ENCODE assay signal across 1 cellular context in the genomic region with DNA sequence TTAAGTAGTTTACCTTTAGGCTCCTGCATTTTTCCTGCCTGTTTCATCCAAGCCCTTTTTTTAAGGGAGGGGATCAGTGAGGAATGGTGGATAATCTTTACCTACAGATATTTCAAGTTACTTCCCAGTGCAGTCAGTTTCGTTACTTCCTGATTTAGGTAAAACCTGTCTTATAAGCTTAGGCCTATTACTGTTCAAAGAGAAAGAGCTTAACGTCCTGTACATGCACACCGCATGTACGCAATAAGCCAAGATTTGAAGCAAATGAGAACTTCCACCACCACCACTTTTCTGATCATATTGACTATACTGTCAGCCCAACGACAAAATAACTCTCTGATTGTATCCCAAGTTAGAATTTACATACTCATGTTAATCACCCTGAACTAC.
TF ChIP-seq lines count a peak whose summit lies in the region.

No MANE protein-coding gene starts in this region.

TF ChIP-seq in SK-N-SH, 30 proteins besides CTCF, POLR2A, EP300 and RAD21 (continued from another document):
- TF ChIP-seq MXI1 (IDR thresholded peaks at IDR 0.05; ENCODE audit: low read depth, low read length), result no peak
- TF ChIP-seq, protein P1, sequence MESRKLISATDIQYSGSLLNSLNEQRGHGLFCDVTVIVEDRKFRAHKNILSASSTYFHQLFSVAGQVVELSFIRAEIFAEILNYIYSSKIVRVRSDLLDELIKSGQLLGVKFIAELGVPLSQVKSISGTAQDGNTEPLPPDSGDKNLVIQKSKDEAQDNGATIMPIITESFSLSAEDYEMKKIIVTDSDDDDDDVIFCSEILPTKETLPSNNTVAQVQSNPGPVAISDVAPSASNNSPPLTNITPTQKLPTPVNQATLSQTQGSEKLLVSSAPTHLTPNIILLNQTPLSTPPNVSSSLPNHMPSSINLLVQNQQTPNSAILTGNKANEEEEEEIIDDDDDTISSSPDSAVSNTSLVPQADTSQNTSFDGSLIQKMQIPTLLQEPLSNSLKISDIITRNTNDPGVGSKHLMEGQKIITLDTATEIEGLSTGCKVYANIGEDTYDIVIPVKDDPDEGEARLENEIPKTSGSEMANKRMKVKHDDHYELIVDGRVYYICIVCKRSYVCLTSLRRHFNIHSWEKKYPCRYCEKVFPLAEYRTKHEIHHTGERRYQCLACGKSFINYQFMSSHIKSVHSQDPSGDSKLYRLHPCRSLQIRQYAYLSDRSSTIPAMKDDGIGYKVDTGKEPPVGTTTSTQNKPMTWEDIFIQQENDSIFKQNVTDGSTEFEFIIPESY (IDR thresholded peaks at IDR 0.05; ENCODE audit: borderline replicate concordance, low read depth), result no peak
- no peak for TF ChIP-seq RCOR1 (IDR thresholded peaks at IDR 0.05; ENCODE audit: low read length)
- TF ChIP-seq, protein P2, sequence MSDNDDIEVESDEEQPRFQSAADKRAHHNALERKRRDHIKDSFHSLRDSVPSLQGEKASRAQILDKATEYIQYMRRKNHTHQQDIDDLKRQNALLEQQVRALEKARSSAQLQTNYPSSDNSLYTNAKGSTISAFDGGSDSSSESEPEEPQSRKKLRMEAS (IDR thresholded peaks at IDR 0.05; ENCODE audit: low read depth), result no peak
- TF ChIP-seq CHD2 (IDR thresholded peaks at IDR 0.05; ENCODE audit: low read length, partially characterized antibody), result no peak
- TF ChIP-seq, protein P3, sequence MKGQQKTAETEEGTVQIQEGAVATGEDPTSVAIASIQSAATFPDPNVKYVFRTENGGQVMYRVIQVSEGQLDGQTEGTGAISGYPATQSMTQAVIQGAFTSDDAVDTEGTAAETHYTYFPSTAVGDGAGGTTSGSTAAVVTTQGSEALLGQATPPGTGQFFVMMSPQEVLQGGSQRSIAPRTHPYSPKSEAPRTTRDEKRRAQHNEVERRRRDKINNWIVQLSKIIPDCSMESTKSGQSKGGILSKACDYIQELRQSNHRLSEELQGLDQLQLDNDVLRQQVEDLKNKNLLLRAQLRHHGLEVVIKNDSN (IDR thresholded peaks at IDR 0.05; ENCODE audit: borderline replicate concordance, low read depth), result no peak
- no peak for TF ChIP-seq FOSL2 (IDR thresholded peaks at IDR 0.05; ENCODE audit: borderline replicate concordance, low read depth)
- no peak for TF ChIP-seq TCF12 (IDR thresholded peaks at IDR 0.05)
- TF ChIP-seq TEAD4 (IDR thresholded peaks at IDR 0.05; ENCODE audit: borderline replicate concordance, insufficient read depth), result no peak
- TF ChIP-seq, protein P4, sequence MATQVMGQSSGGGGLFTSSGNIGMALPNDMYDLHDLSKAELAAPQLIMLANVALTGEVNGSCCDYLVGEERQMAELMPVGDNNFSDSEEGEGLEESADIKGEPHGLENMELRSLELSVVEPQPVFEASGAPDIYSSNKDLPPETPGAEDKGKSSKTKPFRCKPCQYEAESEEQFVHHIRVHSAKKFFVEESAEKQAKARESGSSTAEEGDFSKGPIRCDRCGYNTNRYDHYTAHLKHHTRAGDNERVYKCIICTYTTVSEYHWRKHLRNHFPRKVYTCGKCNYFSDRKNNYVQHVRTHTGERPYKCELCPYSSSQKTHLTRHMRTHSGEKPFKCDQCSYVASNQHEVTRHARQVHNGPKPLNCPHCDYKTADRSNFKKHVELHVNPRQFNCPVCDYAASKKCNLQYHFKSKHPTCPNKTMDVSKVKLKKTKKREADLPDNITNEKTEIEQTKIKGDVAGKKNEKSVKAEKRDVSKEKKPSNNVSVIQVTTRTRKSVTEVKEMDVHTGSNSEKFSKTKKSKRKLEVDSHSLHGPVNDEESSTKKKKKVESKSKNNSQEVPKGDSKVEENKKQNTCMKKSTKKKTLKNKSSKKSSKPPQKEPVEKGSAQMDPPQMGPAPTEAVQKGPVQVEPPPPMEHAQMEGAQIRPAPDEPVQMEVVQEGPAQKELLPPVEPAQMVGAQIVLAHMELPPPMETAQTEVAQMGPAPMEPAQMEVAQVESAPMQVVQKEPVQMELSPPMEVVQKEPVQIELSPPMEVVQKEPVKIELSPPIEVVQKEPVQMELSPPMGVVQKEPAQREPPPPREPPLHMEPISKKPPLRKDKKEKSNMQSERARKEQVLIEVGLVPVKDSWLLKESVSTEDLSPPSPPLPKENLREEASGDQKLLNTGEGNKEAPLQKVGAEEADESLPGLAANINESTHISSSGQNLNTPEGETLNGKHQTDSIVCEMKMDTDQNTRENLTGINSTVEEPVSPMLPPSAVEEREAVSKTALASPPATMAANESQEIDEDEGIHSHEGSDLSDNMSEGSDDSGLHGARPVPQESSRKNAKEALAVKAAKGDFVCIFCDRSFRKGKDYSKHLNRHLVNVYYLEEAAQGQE (IDR thresholded peaks at IDR 0.05; ENCODE audit: low read depth, low read length), result no peak
